ENCODE assay signal across 20 cellular contexts in the genomic region with DNA sequence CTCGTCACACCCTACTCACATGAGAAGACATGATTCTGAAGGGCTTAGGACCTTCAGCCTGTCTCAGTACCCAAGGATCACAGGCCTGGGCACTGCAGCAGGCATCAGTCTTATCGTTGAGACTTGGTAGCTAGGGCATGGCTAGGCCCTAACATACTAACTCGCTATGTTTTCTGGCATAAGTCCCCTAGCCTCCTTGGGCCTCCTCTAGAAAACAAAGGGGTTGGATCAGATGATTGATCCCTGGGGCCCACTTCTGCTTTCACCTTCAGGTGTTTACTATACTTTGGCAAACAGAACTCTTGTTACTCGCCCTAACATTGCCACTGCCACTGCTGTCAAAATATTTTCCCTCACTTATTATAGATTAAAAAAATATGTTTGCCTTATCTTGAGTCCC. TPM values are rescaled to one million over a fixed set of nuclear protein-coding genes. Genes with fewer than 3 reads are reported as not detected.
A peak's percentile ranks its signal among the peaks of the same experiment; 100 is the strongest.
DNase-seq lines count a peak whose midpoint lies in the region; ATAC-seq, FAIRE-seq and TF ChIP-seq lines count a peak whose summit lies in the region.
"Had no signal": no experiment of that assay in that cellular context is flagged by ENCODE, and none has a peak within 500 bp of the region (broad histone marks: within the 10 kb centered on the region; RNA-seq: fewer than 3 reads in every experiment).

No MANE protein-coding gene starts in this region.

- intact Hi-C loops in GM12878 (cut with micrococcal nuclease; ENCODE audit: unreplicated experiment), result no loop called here

- TF ChIP-seq CTCF in GM12878 (IDR thresholded peaks at IDR 0.05 in 2 of 3, conservative IDR thresholded peaks at IDR 0.05 in 1 of 3; ENCODE audit: control insufficient read depth in 2 of 3, extremely low read depth in 1 of 3, insufficient read depth in 1 of 3, low read depth in 3 of 3, low read length in 3 of 3), result no peak

- FAIRE-seq in GM12891 (lab: Jason Lieb, UNC) (no peak), GM12878 (lab: Jason Lieb, UNC) (no peak)
- FAIRE-seq: GM18507, H1 had no signal

- H3K79me2 ChIP-seq in GM12878 (ENCODE audit: control insufficient read depth, insufficient read depth, low read length), result no peaks in the 10 kb centered on the region
- H3K79me2 ChIP-seq in GM23248 (ENCODE audit: insufficient read depth), result no peaks in the 10 kb centered on the region

- BruUV-seq in GM12878 (replicated peaks; lab: Mats Ljungman, UMichigan), result no TSS peak

- TF ChIP-seq RAD21 in GM12878 (IDR thresholded peaks at IDR 0.05; ENCODE audit: insufficient read depth, low read depth, low read length), result no peak

- 3% methylated on average over 4 of the region's 4 CpGs for WGBS in GM12878 (ENCODE audit: insufficient coverage, insufficient replicate concordance, low lambda C conversion rate, missing lambda C conversion rate)
- WGBS in GM23248 (ENCODE audit: low coverage in 1 of 2, low lambda C conversion rate in 2 of 2, missing lambda C conversion rate in 2 of 2), 2 experiments, result 80 to 84% methylated on average over 4 of the region's 4 CpGs

- RAD21 ChIA-PET in GM12878 (lab: Charles Lee; ENCODE audit: unreplicated experiment), result no interaction called here

- H4K20me1 ChIP-seq in GM12878 (ENCODE audit: control insufficient read depth, insufficient read depth), result no peaks in the 10 kb centered on the region
- no peaks in the 10 kb centered on the region for H4K20me1 ChIP-seq in GM23248 (ENCODE audit: insufficient read depth)

- H2AFZ ChIP-seq in GM12878 (ENCODE audit: control insufficient read depth, low read depth, low read length), result no peak overlapping the region
- H2AFZ ChIP-seq in GM23248, result no peak overlapping the region

- peak; percentile 67 for ATAC-seq in GM12878
- no peak for ATAC-seq in HG02798 (IDR thresholded peaks at IDR 0.05; ENCODE audit: poor library complexity, unreplicated experiment)

- CTCF ChIA-PET in GM12878 (lab: Yijun Ruan, JAX), result no interaction called here

- H3K4me1 ChIP-seq in GM12878 (ENCODE audit: control insufficient read depth, insufficient read depth, low read length), result peaks cover 7% of the 10 kb centered on the region
- peaks cover 12% of the 10 kb centered on the region for H3K4me1 ChIP-seq in GM23248 (ENCODE audit: insufficient read depth)
- H3K4me1 ChIP-seq: Peyer's patch had no signal

- TF ChIP-seq POLR2A in GM12891 (IDR thresholded peaks at IDR 0.05; ENCODE audit: low read depth, low read length) (no peak), GM12878 (IDR thresholded peaks at IDR 0.05; ENCODE audit: low read depth, low read length) (no peak)

- H3K4me2 ChIP-seq in GM12878 (ENCODE audit: control insufficient read depth, insufficient read depth) (no peak overlapping the region), GM23248 (ENCODE audit: unreplicated experiment) (no peak overlapping the region)

- no peak overlapping the region for H3K9ac ChIP-seq in GM12878 (ENCODE audit: control insufficient read depth, insufficient read depth, low read length)
- H3K9ac ChIP-seq in GM23248, result no peak overlapping the region

- no peak overlapping the region for H3K4me3 ChIP-seq in GM12878
- no peak overlapping the region for H3K4me3 ChIP-seq in GM23248
- H3K4me3 ChIP-seq: Peyer's patch, SK-N-MC had no signal

- SMC1A ChIA-PET in GM12878 (lab: Charles Lee; ENCODE audit: uncharacterized antibody, unreplicated experiment), result no interaction called here

- H3F3A ChIP-seq in GM23248 (ENCODE audit: insufficient read depth), result peaks cover 10% of the 10 kb centered on the region; the same call in 1 of the 2 replicates

- 0 out of 4 replicates have a peak, but pooled peaks cover 0 to 1% of the 10 kb centered on the region in 2 experiments for H3K27me3 ChIP-seq in GM12878 (replicated peaks in 1 of 2; ENCODE audit: control insufficient read depth in 2 of 2, insufficient read depth in 2 of 2, low read length in 1 of 2)
- H3K27me3 ChIP-seq in GM23248 (replicated peaks; ENCODE audit: insufficient read depth), result no peaks in the 10 kb centered on the region
- H3K27me3 ChIP-seq: Peyer's patch had no signal

- H3K36me3 ChIP-seq in GM12878 (ENCODE audit: control insufficient read depth in 2 of 2, insufficient read depth in 2 of 2, low read length in 1 of 2) (no peaks in the 10 kb centered on the region), GM23248 (ENCODE audit: low read depth) (no peaks in the 10 kb centered on the region)
- H3K36me3 ChIP-seq: Peyer's patch had no signal

- peak; percentile 26 for DNase-seq in DMS153 (lab: John Stamatoyannopoulos, UW)
- no peak for DNase-seq in DMS153 treated with DMSO at 0.1 percent for 48 hours (lab: John Stamatoyannopoulos, UW; ENCODE audit: unreplicated experiment)
- no peak for DNase-seq in GM12891 (ENCODE audit: insufficient read length, low spot score)
- peak; percentile 26 for DNase-seq in NCI-H187 treated with DMSO at 0.1 percent for 48 hours (lab: John Stamatoyannopoulos, UW)
- no peak for DNase-seq in GM12878 (ENCODE audit: low read depth, low spot score)
- DNase-seq in AG08396 (ENCODE audit: low spot score), result no peak
- DNase-seq in GM23248, result no peak
- DNase-seq: GF-D8, NCI-H1436 treated with DMSO at 0.1 percent for 48 hours, NCI-H2081, NCI-H2227 treated with DMSO at 0.1 percent for 48 hours, NCI-H524 treated with DMSO at 0.1 percent for 48 hours, Peyer's patch had no signal

- no peak overlapping the region for H3K27ac ChIP-seq in GM12878 (ENCODE audit: control insufficient read depth, insufficient read depth)
- H3K27ac ChIP-seq in GM23248, result no peak overlapping the region
- H3K27ac ChIP-seq: 22Rv1, Peyer's patch, SK-N-MC had no signal

- TF ChIP-seq EP300 in GM12878 (IDR thresholded peaks at IDR 0.05; ENCODE audit: borderline replicate concordance in 1 of 2, control insufficient read depth in 1 of 2, low read depth in 2 of 2, low read length in 2 of 2), result no peak

- H3K9me3 ChIP-seq in GM12878 (replicated peaks; ENCODE audit: control insufficient read depth, insufficient read depth, low read length) (no peaks in the 10 kb centered on the region), GM23248 (ENCODE audit: low read depth) (no peaks in the 10 kb centered on the region)
- H3K9me3 ChIP-seq: Peyer's patch had no signal

- in situ Hi-C loops in GM12878 (cut with MboI), result no loop called here
- in situ Hi-C loops in GM23248 (cut with MboI), result no loop called here

- POLR2A ChIA-PET in GM12878 (lab: Charles Lee), result no interaction called here

- no peaks in the 10 kb centered on the region for H3K9me2 ChIP-seq in GM23248 (ENCODE audit: insufficient read depth)

TF ChIP-seq in GM12891, 5 proteins besides CTCF, POLR2A, EP300 and RAD21:
- no peak for TF ChIP-seq TAF1 (IDR thresholded peaks at IDR 0.05; ENCODE audit: low read depth, low read length)
- TF ChIP-seq PAX5 (IDR thresholded peaks at IDR 0.05; ENCODE audit: insufficient read depth, low read length, severe bottlenecking), result no peak
- TF ChIP-seq POLR2AphosphoS5 (IDR thresholded peaks at IDR 0.05; ENCODE audit: low read depth, low read length), result no peak
- TF ChIP-seq SPI1 (IDR thresholded peaks at IDR 0.05; ENCODE audit: low read depth, low read length), result peak; percentile 69
- TF ChIP-seq POU2F2 (IDR thresholded peaks at IDR 0.05; ENCODE audit: low read depth, low read length), result no peak
TF ChIP-seq in GM12891: peak in this region for 1.

TF ChIP-seq in GM12878, 131 proteins besides CTCF, POLR2A, EP300 and RAD21:
- TF ChIP-seq SPI1 (IDR thresholded peaks at IDR 0.05; ENCODE audit: borderline replicate concordance, insufficient read depth, low read depth, low read length), result peak; percentile 50; the same call in 1 of the 2 replicates
- TF ChIP-seq CEBPB (IDR thresholded peaks at IDR 0.05; ENCODE audit: borderline replicate concordance in 1 of 2, low read depth in 2 of 2, low read length in 2 of 2), result no peak

RNA-seq across cellular contexts. Expression of gene VSNL1, which starts 44.2 kb away (rescaled TPM):
- polyA plus RNA-seq in GM12891 (2012; ENCODE audit: low read depth, missing spikeins), result 0.04 TPM
- total RNA-seq in GM12878 (2013; cell fraction: nucleolus; rRNA removed), result not detected in 2 replicates
- not detected in 2 replicates for total RNA-seq in GM12878 (2014; rRNA removed)
- total RNA-seq in GM12878 (2014; rRNA removed; fragmentation: Illumina TruSeq; extraction: Trizol), result not detected in 2 replicates
- total RNA-seq in GM12878 (2021), result 0.21 TPM in 1 of 2 replicates, not detected in the other
- not detected for polyA plus RNA-seq in GM12878 (2011; ENCODE audit: low read depth)
- polyA plus RNA-seq in GM12878 (2011; rRNA removed), result not detected in 2 replicates
- polyA plus RNA-seq in GM12878 (2011; cell fraction: cytosol; rRNA removed), result not detected in 2 replicates
- polyA plus RNA-seq in GM12878 (2011; cell fraction: nucleus; rRNA removed), result not detected in 2 replicates
- polyA plus RNA-seq in GM12878 (2012), result 0.04 TPM in 1 of 2 replicates, not detected in the other
- 0.09 and 0.21 TPM in 2 replicates for polyA plus RNA-seq in GM12878 (2014; fragmentation: Illumina TruSeq; extraction: Trizol)
- polyA plus RNA-seq in GM12878 (2014; fragmentation: Nextera tagmentation; extraction: Ambion mirVana), result under 1 TPM; 0.04 to 0.10 TPM
- polyA plus RNA-seq in GM12878 (2014; rRNA removed), result not detected in 2 replicates
- polyA plus RNA-seq in GM12878 (2016; fragmentation: Nextera tagmentation; extraction: Ambion mirVana), result under 1 TPM; 0.15 to 0.30 TPM
- polyA minus RNA-seq in GM12878 (2011; rRNA and poly(A)+ RNA removed), result 1.0 TPM in 1 of 2 replicates, not detected in the other
- polyA minus RNA-seq in GM12878 (2011; cell fraction: cytosol; rRNA and poly(A)+ RNA removed), result not detected in 2 replicates
- not detected in 2 replicates for polyA minus RNA-seq in GM12878 (2011; cell fraction: nucleus; rRNA and poly(A)+ RNA removed)
- total RNA-seq in GM23248 (2014; rRNA removed; shearing (Covaris generic)), result 1.8 TPM in 1 of 2 replicates, not detected in the other
- 0.70 and 0.72 TPM in 2 replicates for polyA plus RNA-seq in GM23248 (2016; fragmentation: Nextera tagmentation; extraction: Ambion mirVana)
- total RNA-seq: HT-29, Peyer's patch had no signal
- polyA plus RNA-seq: CD14-positive monocyte had no signal

Comparison
In these comparisons a context has a peak if more than half of its experiments do, and no peak if none do; other contexts are left out.
1. DNase-seq: peak in DMS153 (single experiment) and NCI-H187 treated with DMSO at 0.1 percent for 48 hours (single experiment); none in DMS153 treated with DMSO at 0.1 percent for 48 hours (single experiment), GM12891 (single experiment), GM12878 (single experiment), AG08396 (single experiment) and GM23248 (single experiment).